1 cellular context compared by ENCODE assay signal in genomic region chrX:37786666-37787337, GRCh38.
A peak's percentile ranks its signal among the peaks of the same experiment; 100 is the strongest.
TF ChIP-seq lines count a peak whose summit lies in the region.

No MANE protein-coding gene starts in this region.

TF ChIP-seq in GM12878, 131 proteins besides CTCF, POLR2A, EP300 and RAD21 (continued from another document):
- no peak for TF ChIP-seq ZNF592 (IDR thresholded peaks at IDR 0.05)
- TF ChIP-seq RBBP5 (conservative IDR thresholded peaks at IDR 0.05), result no peak
- no peak for TF ChIP-seq HCFC1 (IDR thresholded peaks at IDR 0.05; ENCODE audit: low read length)
- TF ChIP-seq SREBF2 (IDR thresholded peaks at IDR 0.05; ENCODE audit: low read length), result no peak
- no peak for TF ChIP-seq ESRRA (IDR thresholded peaks at IDR 0.05; ENCODE audit: low read length)
- no peak for TF ChIP-seq ZNF207 (IDR thresholded peaks at IDR 0.05; ENCODE audit: borderline replicate concordance)
- TF ChIP-seq NBN (IDR thresholded peaks at IDR 0.05), result 0 out of 2 replicates have a peak, but pooled peaks have one; percentile 13
- TF ChIP-seq SIX5 (IDR thresholded peaks at IDR 0.05; ENCODE audit: low read depth, low read length, severe bottlenecking), result no peak
- no peak for TF ChIP-seq NRF1 (conservative IDR thresholded peaks at IDR 0.05; ENCODE audit: low read depth, low read length)
- TF ChIP-seq WRNIP1 (IDR thresholded peaks at IDR 0.05; ENCODE audit: borderline replicate concordance, low read depth, low read length), result no peak
- no peak for TF ChIP-seq HDAC6 (IDR thresholded peaks at IDR 0.05; ENCODE audit: unreplicated experiment)
- TF ChIP-seq CEBPB (IDR thresholded peaks at IDR 0.05; ENCODE audit: borderline replicate concordance in 1 of 2, low read depth in 2 of 2, low read length in 2 of 2), result no peak
- no peak for TF ChIP-seq REST (IDR thresholded peaks at IDR 0.05; ENCODE audit: low read depth, low read length)
- TF ChIP-seq ATF2 (IDR thresholded peaks at IDR 0.05; ENCODE audit: low read length), result no peak
- no peak for TF ChIP-seq HDAC2 (IDR thresholded peaks at IDR 0.05)
- no peak for TF ChIP-seq PRDM15 (CRISPR knock-in tag; IDR thresholded peaks at IDR 0.05)
- no peak for TF ChIP-seq CHD1 (IDR thresholded peaks at IDR 0.05; ENCODE audit: low read depth, low read length)
- TF ChIP-seq YY1 (IDR thresholded peaks at IDR 0.05; ENCODE audit: low read depth, low read length), result no peak
- no peak for TF ChIP-seq ZBED1 (IDR thresholded peaks at IDR 0.05; ENCODE audit: borderline replicate concordance)
- TF ChIP-seq SRF (IDR thresholded peaks at IDR 0.05; ENCODE audit: low read depth in 2 of 2, low read length in 2 of 2), result peak; percentile 23 to 84; a peak in 2 of 4 replicates
- TF ChIP-seq USF1 (IDR thresholded peaks at IDR 0.05; ENCODE audit: borderline replicate concordance, extremely low read length, insufficient read depth, low read depth, low read length), result no peak
- no peak for TF ChIP-seq BCL11A (IDR thresholded peaks at IDR 0.05; ENCODE audit: low read depth, low read length)
- TF ChIP-seq RELA (IDR thresholded peaks at IDR 0.05; ENCODE audit: borderline replicate concordance, partially characterized antibody), result no peak
- no peak for TF ChIP-seq ZNF24 (IDR thresholded peaks at IDR 0.05)
- TF ChIP-seq ZSCAN29 (IDR thresholded peaks at IDR 0.05), result no peak
- TF ChIP-seq KDM1A (IDR thresholded peaks at IDR 0.05; ENCODE audit: borderline replicate concordance), result no peak
- peak; percentile 50 for TF ChIP-seq POLR2AphosphoS5 (IDR thresholded peaks at IDR 0.05; ENCODE audit: low read length)
- no peak for TF ChIP-seq E2F8 (IDR thresholded peaks at IDR 0.05; ENCODE audit: low read depth, partially characterized antibody)
- no peak for TF ChIP-seq STAT3 (IDR thresholded peaks at IDR 0.05; ENCODE audit: low read depth, low read length)
- peak; percentile 23; the same call in 1 of the 2 replicates for TF ChIP-seq POLR2AphosphoS2 (IDR thresholded peaks at IDR 0.05; ENCODE audit: low read depth, low read length)
